Comparison of ENCODE assay signal across 27 cellular contexts in genomic region chr1:204459706-204460105, GRCh38. TPM values are rescaled to one million over a fixed set of nuclear protein-coding genes. Genes with fewer than 3 reads are reported as not detected.
DNase-seq lines count a peak whose midpoint lies in the region; ATAC-seq and TF ChIP-seq lines count a peak whose summit lies in the region.
"Had no signal": no experiment of that assay in that cellular context is flagged by ENCODE, and none has a peak within 500 bp of the region (broad histone marks: within the 10 kb centered on the region; RNA-seq: fewer than 3 reads in every experiment).

No MANE protein-coding gene starts in this region.

- H3K9me3 ChIP-seq in heart right ventricle (no peaks in the 10 kb centered on the region), right cardiac atrium (ENCODE audit: control insufficient read depth, low read length) (no peaks in the 10 kb centered on the region), upper lobe of left lung (no peaks in the 10 kb centered on the region), sigmoid colon (no peaks in the 10 kb centered on the region)
- H3K9me3 ChIP-seq: A549, SJSA1, tibial artery had no signal

- H3K36me3 ChIP-seq in heart right ventricle, result peaks cover 0 to 87% (median 39%) of the 10 kb centered on the region in 9 donors
- H3K36me3 ChIP-seq in upper lobe of left lung, result peaks cover 0 to 41% (median 26%) of the 10 kb centered on the region in 4 donors
- peaks cover 4 to 95% (median 35%) of the 10 kb centered on the region in 4 donors for H3K36me3 ChIP-seq in sigmoid colon
- H3K36me3 ChIP-seq: SJSA1 had no signal

- no peak for TF ChIP-seq POLR2A in upper lobe of left lung (IDR thresholded peaks at IDR 0.05)
- no peak for TF ChIP-seq POLR2A in sigmoid colon (IDR thresholded peaks at IDR 0.05)

- H3K27ac Mint-ChIP-seq in memory B cell, result peak overlapping the region; percentile 20
- H3K27ac Mint-ChIP-seq: activated CD4-positive, alpha-beta memory T cell treated with anti-CD3 and anti-CD28 coated beads, Interleukin-2, amount 10 ng/mL, durations not matched to agents 7 days and 5 days; activated naive CD8-positive, alpha-beta T cell treated with anti-CD3 and anti-CD28 coated beads for 36 hours; H9; progenitor cell of endocrine pancreas had no signal

- H3K4me1 Mint-ChIP-seq in memory B cell, result peaks cover 57% of the 10 kb centered on the region

- no peak for TF ChIP-seq EP300 in upper lobe of left lung (IDR thresholded peaks at IDR 0.05)
- no peak for TF ChIP-seq EP300 in sigmoid colon (IDR thresholded peaks at IDR 0.05)

- no peak overlapping the region for H3K4me3 Mint-ChIP-seq in memory B cell
- H3K4me3 Mint-ChIP-seq: activated CD4-positive, alpha-beta memory T cell treated with anti-CD3 and anti-CD28 coated beads, Interleukin-2, amount 10 ng/mL, durations not matched to agents 7 days and 5 days; activated naive CD8-positive, alpha-beta T cell treated with anti-CD3 and anti-CD28 coated beads for 36 hours; central memory CD8-positive, alpha-beta T cell; H9; stimulated activated naive CD8-positive, alpha-beta T cell treated with anti-CD3 and anti-CD28 coated beads, Interleukin-15, amount 100 ng/mL, for 72 hours; T-cell had no signal

- H3K4me1 ChIP-seq in heart right ventricle, result peaks cover 28 to 97% (median 63%) of the 10 kb centered on the region in 9 donors
- peaks cover 29% of the 10 kb centered on the region for H3K4me1 ChIP-seq in right cardiac atrium (ENCODE audit: control insufficient read depth, insufficient read depth, low read length)
- H3K4me1 ChIP-seq in upper lobe of left lung, result peaks cover 42 to 46% (median 45%) of the 10 kb centered on the region in 4 donors
- peaks cover 0 to 10% (median 9%) of the 10 kb centered on the region in 4 donors for H3K4me1 ChIP-seq in sigmoid colon
- H3K4me1 ChIP-seq: A549, SJSA1 had no signal

- H3K27me3 Mint-ChIP-seq in memory B cell, result no peaks in the 10 kb centered on the region
- H3K27me3 Mint-ChIP-seq: activated CD4-positive, alpha-beta memory T cell treated with anti-CD3 and anti-CD28 coated beads, Interleukin-2, amount 10 ng/mL, durations not matched to agents 7 days and 5 days; activated naive CD8-positive, alpha-beta T cell treated with anti-CD3 and anti-CD28 coated beads for 36 hours; central memory CD8-positive, alpha-beta T cell; progenitor cell of endocrine pancreas; stimulated activated naive CD8-positive, alpha-beta T cell treated with anti-CD3 and anti-CD28 coated beads, Interleukin-15, amount 100 ng/mL, for 72 hours; T-cell had no signal

- no peak overlapping the region for H3K4me3 ChIP-seq in heart right ventricle
- H3K4me3 ChIP-seq in right cardiac atrium (ENCODE audit: low read length), result no peak overlapping the region
- no peak overlapping the region for H3K4me3 ChIP-seq in upper lobe of left lung
- H3K4me3 ChIP-seq in sigmoid colon, result no peak overlapping the region
- H3K4me3 ChIP-seq: A549, lung, SJSA1, tibial artery had no signal

- H3K27ac ChIP-seq in heart right ventricle (peak overlapping the region in 8 of 10 donors; percentile 20 to 98 (median 82)), right cardiac atrium (ENCODE audit: low read length) (no peak overlapping the region), upper lobe of left lung (peak overlapping the region; percentile 75 to 85 (median 80)), sigmoid colon (no peak overlapping the region)
- H3K27ac ChIP-seq: A549, SJSA1, tibial artery had no signal

- no peaks in the 10 kb centered on the region for H3K9me3 Mint-ChIP-seq in memory B cell
- H3K9me3 Mint-ChIP-seq: activated CD4-positive, alpha-beta memory T cell treated with anti-CD3 and anti-CD28 coated beads, Interleukin-2, amount 10 ng/mL, durations not matched to agents 7 days and 5 days; activated naive CD8-positive, alpha-beta T cell treated with anti-CD3 and anti-CD28 coated beads for 36 hours; central memory CD8-positive, alpha-beta T cell; H9; stimulated activated naive CD8-positive, alpha-beta T cell treated with anti-CD3 and anti-CD28 coated beads, Interleukin-15, amount 100 ng/mL, for 72 hours; T-cell had no signal

- TF ChIP-seq CTCF in heart right ventricle (IDR thresholded peaks at IDR 0.05) (no peak), upper lobe of left lung (IDR thresholded peaks at IDR 0.05) (no peak), sigmoid colon (IDR thresholded peaks at IDR 0.05) (no peak)

- no peaks in the 10 kb centered on the region for H3K27me3 ChIP-seq in heart right ventricle
- H3K27me3 ChIP-seq in right cardiac atrium (ENCODE audit: control insufficient read depth, insufficient read depth), result no peaks in the 10 kb centered on the region
- H3K27me3 ChIP-seq in upper lobe of left lung, result no peaks in the 10 kb centered on the region
- no peaks in the 10 kb centered on the region for H3K27me3 ChIP-seq in sigmoid colon
- H3K27me3 ChIP-seq: SJSA1, tibial artery had no signal

- peaks cover 30% of the 10 kb centered on the region for H3K36me3 Mint-ChIP-seq in memory B cell

- DNase-seq in heart right ventricle (no peak), right cardiac atrium (no peak), UCSD-AML1 (lab: John Stamatoyannopoulos, UW; ENCODE audit: unreplicated experiment) (peak; percentile 40), memory B cell (ENCODE audit: low spot score in 2 of 2) (no peak), upper lobe of left lung (no peak), sigmoid colon (no peak), NCI-H2196 treated with DMSO at 0.1 percent for 48 hours (lab: John Stamatoyannopoulos, UW; ENCODE audit: unreplicated experiment) (no peak)
- DNase-seq: activated CD4-positive, alpha-beta memory T cell treated with anti-CD3 and anti-CD28 coated beads, Interleukin-2, amount 10 ng/mL, durations not matched to agents 7 days and 5 days; activated effector memory CD4-positive, alpha-beta T cell treated with anti-CD3 and anti-CD28 coated beads, Interleukin-2, amount 50 U/mL, for 16 hours; activated naive CD8-positive, alpha-beta T cell treated with anti-CD3 and anti-CD28 coated beads for 36 hours; COR-L47; GF-D8; H9; NCI-H1417 treated with DMSO at 0.1 percent for 48 hours; NCI-H2081 treated with DMSO at 0.1 percent for 48 hours; NCI-H446; NCI-H774; stimulated activated naive CD8-positive, alpha-beta T cell treated with anti-CD3 and anti-CD28 coated beads, Interleukin-15, amount 100 ng/mL, for 72 hours; T-cell; tibial artery had no signal

- no peak for ATAC-seq in heart right ventricle
- ATAC-seq in right cardiac atrium, result no peak
- no peak for ATAC-seq in memory B cell (ENCODE audit: low read depth)
- no peak for ATAC-seq in upper lobe of left lung (ENCODE audit: low FRiP score in 2 of 2)
- ATAC-seq in GM21381 (IDR thresholded peaks at IDR 0.05; ENCODE audit: unreplicated experiment), result no peak
- ATAC-seq: A549; activated CD4-positive, CD25-positive, alpha-beta regulatory T cell treated with anti-CD3 and anti-CD28 coated beads, Interleukin-2, amount 50 U/mL, for 24 hours; stimulated activated naive CD8-positive, alpha-beta T cell treated with anti-CD3 and anti-CD28 coated beads, Interleukin-15, amount 100 ng/mL, for 72 hours; T-cell had no signal

- 80 to 83% methylated on average over 4 of the region's 4 CpGs for WGBS in heart right ventricle, 2 donors
- 73% methylated on average over 4 of the region's 4 CpGs for WGBS in right cardiac atrium
- 69 to 71% methylated on average over 3 to 4 of the region's 4 CpGs for WGBS in upper lobe of left lung, 2 donors
- WGBS in sigmoid colon, 2 donors, result 70 to 95% methylated on average over 4 of the region's 4 CpGs

- intact Hi-C loops in heart right ventricle (cut with DNase I) (no loop called here), right cardiac atrium (cut with DNase I) (loop anchor here in 1 of 4 donors (5.0 kb wide), 1 partner anchor 38 kb away; no protein-coding TSS in a partner anchor), sigmoid colon (cut with DNase I) (no loop called here)

RNA-seq across cellular contexts. Expression of gene PIK3C2B, which starts 34.9 kb away (rescaled TPM):
- total RNA-seq in heart right ventricle (10 to 100 TPM; 16.4 to 31.9 (median 23.0) TPM), right cardiac atrium (10 to 100 TPM; 24.9 to 32.7 (median 29.0) TPM), upper lobe of left lung (10 to 100 TPM; 14.1 to 84.9 (median 39.9) TPM), sigmoid colon (10 to 100 TPM in 3 of 4 donors, 1 to 10 TPM in 1; 9.2 to 29.9 (median 16.0) TPM)
- polyA plus RNA-seq in heart right ventricle (10 to 100 TPM in 1 of 2 donors, 1 to 10 TPM in 1; 4.4 to 16.6 TPM), right cardiac atrium (13.3 TPM), sigmoid colon (10 to 100 TPM; 11.4 to 47.6 (median 17.1) TPM)

RNA-seq across cellular contexts. Expression of gene PPP1R15B, which starts 48.1 kb away (rescaled TPM):
- total RNA-seq in heart right ventricle (10 to 100 TPM; 18.1 to 47.3 (median 22.5) TPM), right cardiac atrium (10 to 100 TPM; 20.0 to 36.3 (median 23.9) TPM), upper lobe of left lung (10 to 100 TPM; 30.4 to 67.8 (median 44.2) TPM), sigmoid colon (10 to 100 TPM; 40.0 to 44.7 (median 42.9) TPM)
- polyA plus RNA-seq in heart right ventricle (10 to 100 TPM in 1 of 2 donors, 1 to 10 TPM in 1; 8.4 to 13.0 TPM), right cardiac atrium (14.2 TPM), sigmoid colon (10 to 100 TPM in 1 of 3 donors, 1 to 10 TPM in 2; 9.0 to 31.3 (median 9.5) TPM)

RNA-seq across cellular contexts. Expression of gene MDM4, which starts 56.5 kb away (rescaled TPM):
- total RNA-seq in heart right ventricle (10 to 100 TPM; 30.7 to 43.7 (median 40.5) TPM), right cardiac atrium (10 to 100 TPM; 29.9 to 48.2 (median 34.9) TPM), upper lobe of left lung (100 to 1,000 TPM in 2 of 6 donors, 10 to 100 TPM in 4; 40.0 to 167 (median 69.2) TPM), sigmoid colon (10 to 100 TPM; 48.2 to 82.0 (median 53.1) TPM)
- polyA plus RNA-seq in heart right ventricle (10 to 100 TPM in 1 of 2 donors, 1 to 10 TPM in 1; 3.7 to 17.6 TPM), right cardiac atrium (10.5 TPM), sigmoid colon (10 to 100 TPM in 1 of 3 donors, 1 to 10 TPM in 2; 1.2 to 14.9 (median 1.8) TPM)

Comparison
In these comparisons a context has a peak if more than half of its experiments do, and no peak if none do; other contexts are left out.
1. H3K27ac ChIP-seq: peak in heart right ventricle (8 of 10) and upper lobe of left lung (4 of 4); none in right cardiac atrium (single experiment) and sigmoid colon (0 of 4).